1 cellular context compared by ENCODE assay signal in the genomic region with DNA sequence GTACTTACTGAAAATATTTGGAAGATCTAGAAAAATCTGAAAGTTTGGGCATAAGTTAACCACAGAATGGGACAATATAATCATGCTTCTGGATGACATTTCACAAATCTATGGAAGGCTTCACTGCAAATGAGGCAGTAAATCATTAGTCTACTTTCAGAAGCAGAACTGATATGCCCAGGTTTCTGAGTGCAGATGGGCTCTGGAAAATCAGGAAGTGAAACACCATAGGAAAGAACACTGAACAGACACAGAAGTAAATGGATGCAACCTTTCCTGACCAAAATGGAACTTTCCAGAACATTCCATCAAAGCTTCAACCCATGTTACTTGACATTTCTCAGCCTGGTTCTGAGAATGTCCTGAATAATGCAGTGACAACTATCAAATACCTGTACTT.
TF ChIP-seq lines count a peak whose summit lies in the region.

No MANE protein-coding gene starts in this region.

TF ChIP-seq in WTC11, 78 proteins besides CTCF, POLR2A, EP300 and RAD21 (continued from another document):
- TF ChIP-seq, protein P1, sequence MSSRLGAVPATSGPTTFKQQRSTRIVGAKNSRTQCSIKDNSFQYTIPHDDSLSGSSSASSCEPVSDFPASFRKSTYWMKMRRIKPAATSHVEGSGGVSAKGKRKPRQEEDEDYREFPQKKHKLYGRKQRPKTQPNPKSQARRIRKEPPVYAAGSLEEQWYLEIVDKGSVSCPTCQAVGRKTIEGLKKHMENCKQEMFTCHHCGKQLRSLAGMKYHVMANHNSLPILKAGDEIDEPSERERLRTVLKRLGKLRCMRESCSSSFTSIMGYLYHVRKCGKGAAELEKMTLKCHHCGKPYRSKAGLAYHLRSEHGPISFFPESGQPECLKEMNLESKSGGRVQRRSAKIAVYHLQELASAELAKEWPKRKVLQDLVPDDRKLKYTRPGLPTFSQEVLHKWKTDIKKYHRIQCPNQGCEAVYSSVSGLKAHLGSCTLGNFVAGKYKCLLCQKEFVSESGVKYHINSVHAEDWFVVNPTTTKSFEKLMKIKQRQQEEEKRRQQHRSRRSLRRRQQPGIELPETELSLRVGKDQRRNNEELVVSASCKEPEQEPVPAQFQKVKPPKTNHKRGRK (CRISPR knock-in tag; IDR thresholded peaks at IDR 0.05; ENCODE audit: borderline replicate concordance), result no peak
- TF ChIP-seq GRHL2 (CRISPR knock-in tag; IDR thresholded peaks at IDR 0.05; ENCODE audit: insufficient replicate concordance, severe bottlenecking) (no peak), MYBL2 (CRISPR knock-in tag; IDR thresholded peaks at IDR 0.05) (no peak), FOXJ3 (CRISPR knock-in tag; IDR thresholded peaks at IDR 0.05; ENCODE audit: borderline replicate concordance) (no peak), CREM (CRISPR knock-in tag; IDR thresholded peaks at IDR 0.05) (no peak), E2F5 (CRISPR knock-in tag; IDR thresholded peaks at IDR 0.05) (no peak), SMAD4 (CRISPR knock-in tag; IDR thresholded peaks at IDR 0.05) (no peak), ETV6 (CRISPR knock-in tag; IDR thresholded peaks at IDR 0.05) (no peak), ESRRA (CRISPR knock-in tag; IDR thresholded peaks at IDR 0.05; ENCODE audit: borderline replicate concordance) (no peak), ZNF416 (CRISPR knock-in tag; IDR thresholded peaks at IDR 0.05) (no peak), MXD4 (CRISPR knock-in tag; IDR thresholded peaks at IDR 0.05; ENCODE audit: borderline replicate concordance) (no peak), ZBTB21 (CRISPR knock-in tag; IDR thresholded peaks at IDR 0.05; ENCODE audit: borderline replicate concordance) (no peak)
TF ChIP-seq in WTC11: peak in this region for 0.
